Comparison of ENCODE assay signal across 7 cellular contexts in genomic region chr7:143543288-143544038, GRCh38. TPM values are rescaled to one million over a fixed set of nuclear protein-coding genes. Genes with fewer than 3 reads are reported as not detected.
"Had no signal": no experiment of that assay in that cellular context is flagged by ENCODE, and none has a peak within 500 bp of the region (broad histone marks: within the 10 kb centered on the region; RNA-seq: fewer than 3 reads in every experiment).

No MANE protein-coding gene starts in this region.

RNA-seq across cellular contexts. Expression of gene CTAGE15, which starts 28.1 kb away (rescaled TPM):
- total RNA-seq: activated naive CD4-positive, alpha-beta T cell treated with anti-CD3 and anti-CD28 coated beads for 36 hours; adrenal gland; astrocyte; bronchial epithelial cell; cardiac septum had no signal
- polyA plus RNA-seq: aorta, cardiac muscle cell had no signal
